In the genomic region with DNA sequence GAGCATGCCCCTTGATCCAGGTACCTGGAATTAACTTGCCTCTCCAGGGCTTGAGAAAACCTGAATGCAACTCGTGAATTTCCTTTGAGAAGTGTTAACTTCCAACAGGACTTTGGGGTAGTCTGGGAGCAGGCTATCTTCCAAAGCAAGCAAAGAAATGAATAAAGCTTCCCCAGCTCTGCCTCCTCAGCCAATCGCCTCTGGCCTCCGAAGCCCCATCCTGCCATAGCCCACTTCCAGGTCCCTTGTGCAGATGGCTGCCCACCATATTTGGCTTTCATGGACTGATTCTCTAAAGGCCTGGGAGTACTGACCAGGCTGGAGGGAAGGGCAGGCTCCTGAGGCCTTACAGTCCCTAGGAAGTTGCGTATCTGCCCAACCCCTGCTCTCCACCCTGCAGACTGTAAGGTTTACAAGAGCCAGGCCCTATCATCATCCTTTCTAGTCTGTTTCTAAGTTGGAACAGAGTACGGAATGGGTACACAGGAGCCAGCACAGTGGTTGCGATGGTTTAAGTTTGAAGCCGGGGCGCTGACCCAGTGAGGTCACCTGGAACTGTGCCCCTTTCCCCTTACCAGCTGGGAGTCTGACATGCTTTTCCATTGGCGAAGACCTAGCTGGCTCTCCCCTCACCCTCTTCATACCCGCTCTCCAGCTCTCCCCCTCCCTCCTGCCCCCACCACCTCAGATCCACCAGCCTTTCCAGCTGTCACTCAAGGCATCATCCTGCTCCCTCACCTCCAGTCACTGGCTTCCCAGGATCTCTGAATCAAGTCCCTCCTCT, we compare ENCODE assay signal across 8 cellular contexts. TPM values are rescaled to one million over a fixed set of nuclear protein-coding genes. Genes with fewer than 3 reads are reported as not detected.
DNase-seq lines count a peak whose midpoint lies in the region; ATAC-seq and TF ChIP-seq lines count a peak whose summit lies in the region.

No MANE protein-coding gene starts in this region.

- peaks cover 20% of the 10 kb centered on the region for H4K20me1 ChIP-seq in OCI-LY3 (ENCODE audit: insufficient read depth, low read length)

- no peak for DNase-seq in CD8-positive, alpha-beta T cell
- DNase-seq in endodermal cell (no peak), posterior vena cava (ENCODE audit: low spot score) (peak; percentile 61), epidermal melanocyte (ENCODE audit: insufficient read length, low spot score) (no peak), cerebellar cortex (ENCODE audit: low spot score) (no peak)

- CTCF ChIA-PET in CD8-positive, alpha-beta T cell (lab: Charles Lee): interaction anchor here (0.7 to 12.8 kb wide), 16 partner anchors 8 to 908 kb away, joined by 3 to 86 read pairs (median 5); no protein-coding TSS in a partner anchor

- H3K27ac ChIP-seq in CD8-positive, alpha-beta T cell (ENCODE audit: low read depth, low read length): no peak overlapping the region
- no peak overlapping the region for H3K27ac ChIP-seq in OCI-LY3 (ENCODE audit: low read length)
- no peak overlapping the region for H3K27ac ChIP-seq in endodermal cell (ENCODE audit: low read depth, low read length)

- no peaks in the 10 kb centered on the region for H3K36me3 ChIP-seq in CD8-positive, alpha-beta T cell (ENCODE audit: insufficient read depth, low read length)
- H3K36me3 ChIP-seq in OCI-LY3 (replicated peaks; ENCODE audit: low read depth, low read length) (peaks cover 21% of the 10 kb centered on the region), endodermal cell (ENCODE audit: control insufficient read depth, insufficient read depth, low read length) (peaks cover 1% of the 10 kb centered on the region)

- POLR2A ChIA-PET in CD8-positive, alpha-beta T cell (lab: Charles Lee): interaction anchor here (0.9 to 2.4 kb wide), 7 partner anchors 10 to 66 kb away, joined by 3 to 7 read pairs (median 4); no protein-coding TSS in a partner anchor

- no peaks in the 10 kb centered on the region for H3K9me3 ChIP-seq in CD8-positive, alpha-beta T cell (ENCODE audit: low read length)
- no peaks in the 10 kb centered on the region for H3K9me3 ChIP-seq in OCI-LY3 (ENCODE audit: insufficient read depth, low read length)
- H3K9me3 ChIP-seq in endodermal cell (ENCODE audit: control insufficient read depth, low read length): no peaks in the 10 kb centered on the region

- H3K4me3 Mint-ChIP-seq in CD8-positive, alpha-beta T cell: peak overlapping the region; percentile 100
- H3K4me3 Mint-ChIP-seq in endodermal cell: peak overlapping the region; percentile 87

- 89 to 94% methylated on average over 5 to 10 of the region's 10 CpGs for WGBS in endodermal cell (ENCODE audit: insufficient coverage in 1 of 2, insufficient read length in 1 of 2), 2 experiments

- no peaks in the 10 kb centered on the region for H3K27me3 ChIP-seq in CD8-positive, alpha-beta T cell (ENCODE audit: insufficient read depth, low read length)
- H3K27me3 ChIP-seq in OCI-LY3 (ENCODE audit: low read depth, low read length) (no peaks in the 10 kb centered on the region), endodermal cell (ENCODE audit: control insufficient read depth, insufficient read depth, low read length, poor library complexity, severe bottlenecking) (no peaks in the 10 kb centered on the region)

- no peak overlapping the region for H2AFZ ChIP-seq in OCI-LY3 (ENCODE audit: low read depth, low read length)

- H3K79me2 ChIP-seq in OCI-LY3 (ENCODE audit: low read length): peaks cover 71% of the 10 kb centered on the region

- peaks cover 61% of the 10 kb centered on the region for H3K4me1 Mint-ChIP-seq in CD8-positive, alpha-beta T cell (ENCODE audit: low read depth)
- H3K4me1 Mint-ChIP-seq in endodermal cell: peaks cover 9% of the 10 kb centered on the region

- intact Hi-C loops in CD8-positive, alpha-beta T cell (cut with DNase I, micrococcal nuclease): loop anchor here (2.0 to 10.0 kb wide), 12 partner anchors 54 to 1879 kb away; a partner anchor contains a TSS
- intact Hi-C loops in posterior vena cava (cut with DNase I): no loop called here

- H3K9me3 Mint-ChIP-seq in CD8-positive, alpha-beta T cell: no peaks in the 10 kb centered on the region
- H3K9me3 Mint-ChIP-seq in endodermal cell: no peaks in the 10 kb centered on the region

- H3K4me2 ChIP-seq in OCI-LY3 (ENCODE audit: low read length): peak overlapping the region; percentile 88

- H3K27ac Mint-ChIP-seq in CD8-positive, alpha-beta T cell: peak overlapping the region; percentile 99
- H3K27ac Mint-ChIP-seq in endodermal cell: no peak overlapping the region

- H3K36me3 Mint-ChIP-seq in CD8-positive, alpha-beta T cell: peaks cover 25% of the 10 kb centered on the region
- H3K36me3 Mint-ChIP-seq in endodermal cell (ENCODE audit: low read depth): peaks cover 2% of the 10 kb centered on the region

- H3K9ac ChIP-seq in OCI-LY3 (ENCODE audit: low read length) (peak overlapping the region; percentile 83), endodermal cell (ENCODE audit: extremely low read depth, low read length, poor library complexity, severe bottlenecking) (no peak overlapping the region)

- ATAC-seq in CD8-positive, alpha-beta T cell: no peak
- ATAC-seq in HG03439 (IDR thresholded peaks at IDR 0.05; ENCODE audit: unreplicated experiment) (no peak), HG03280 (IDR thresholded peaks at IDR 0.05; ENCODE audit: unreplicated experiment) (no peak)

- no peaks in the 10 kb centered on the region for H3K27me3 Mint-ChIP-seq in CD8-positive, alpha-beta T cell (ENCODE audit: low read depth)
- peaks cover 7% of the 10 kb centered on the region for H3K27me3 Mint-ChIP-seq in endodermal cell (ENCODE audit: insufficient read depth)

- peak overlapping the region; percentile 82 for H3K4me3 ChIP-seq in CD8-positive, alpha-beta T cell (ENCODE audit: low read depth, low read length)
- H3K4me3 ChIP-seq in OCI-LY3 (ENCODE audit: low read length) (peak overlapping the region; percentile 85), endodermal cell (ENCODE audit: low read length) (peak overlapping the region; percentile 95)

- no peak for TF ChIP-seq CTCF in CD8-positive, alpha-beta T cell (IDR thresholded peaks at IDR 0.05)
- no peak for TF ChIP-seq CTCF in OCI-LY3 (IDR thresholded peaks at IDR 0.05; ENCODE audit: low read depth, low read length)
- no peak for TF ChIP-seq CTCF in endodermal cell (conservative IDR thresholded peaks at IDR 0.05)

- H3K4me1 ChIP-seq in CD8-positive, alpha-beta T cell (ENCODE audit: insufficient read depth, low read length): peaks cover 56% of the 10 kb centered on the region
- H3K4me1 ChIP-seq in OCI-LY3 (ENCODE audit: low read length): peaks cover 69% of the 10 kb centered on the region
- no peaks in the 10 kb centered on the region for H3K4me1 ChIP-seq in endodermal cell (ENCODE audit: control insufficient read depth, insufficient read depth, low read length)

RNA-seq across cellular contexts. Expression of a gene that starts 1.1 kb away (rescaled TPM):
- total RNA-seq in CD8-positive, alpha-beta T cell: 10 to 100 TPM; 29.2 to 29.6 TPM
- total RNA-seq in endodermal cell: 10 to 100 TPM; 26.5 to 28.9 TPM
- 25.5 TPM for polyA plus RNA-seq in endodermal cell (2013, experiment 1 of 2)
- 23.7 TPM for polyA plus RNA-seq in endodermal cell (2013, experiment 2 of 2)
- total RNA-seq in posterior vena cava: 10 to 100 TPM; 49.2 to 50.7 TPM

RNA-seq across cellular contexts. Expression of a gene that starts 1.3 kb away (rescaled TPM):
- total RNA-seq in CD8-positive, alpha-beta T cell: 1 to 10 TPM; 2.5 to 4.8 TPM
- total RNA-seq in endodermal cell (1 to 10 TPM; 4.4 to 5.5 TPM), posterior vena cava (10 to 100 TPM; 17.3 to 20.1 TPM)
- polyA plus RNA-seq in endodermal cell (2013, experiment 1 of 2): 7.9 TPM
- 6.8 TPM for polyA plus RNA-seq in endodermal cell (2013, experiment 2 of 2)

Comparison
In these comparisons a context has a peak if more than half of its experiments do, and no peak if none do; other contexts are left out.
1. intact Hi-C loops: an anchor here in CD8-positive, alpha-beta T cell (2.0 to 10.0 kb wide); none called in posterior vena cava.